In genomic region chr4:71713611-71714203, GRCh38 we compare ENCODE assay signal across 9 cellular contexts.
DNase-seq lines count a peak whose midpoint lies in the region; TF ChIP-seq lines count a peak whose summit lies in the region.
"Had no signal": no experiment of that assay in that cellular context is flagged by ENCODE, and none has a peak within 500 bp of the region (broad histone marks: within the 10 kb centered on the region; RNA-seq: fewer than 3 reads in every experiment).

No MANE protein-coding gene starts in this region.

- peaks cover 4% of the 10 kb centered on the region for H3K27me3 Mint-ChIP-seq in type B pancreatic cell

- H3K4me1 Mint-ChIP-seq in type B pancreatic cell (ENCODE audit: unreplicated experiment), result no peaks in the 10 kb centered on the region

- TF ChIP-seq POLR2A in adrenal gland (IDR thresholded peaks at IDR 0.05), result no peak

- no peak overlapping the region for H3K27ac Mint-ChIP-seq in type B pancreatic cell

- intact Hi-C loops in adrenal gland (cut with DNase I), result loop anchor here in 1 of 2 donors (10.0 kb wide), 1 partner anchor 489 kb away; no protein-coding TSS in a partner anchor

- WGBS in adrenal gland, 4 donors, result 7 to 18% (median 11%) methylated on average over 1 of the region's 1 CpG

- H3K4me1 ChIP-seq in adrenal gland (replicated peaks in 1 of 2), result no peaks in the 10 kb centered on the region
- H3K4me1 ChIP-seq: BLaER1 had no signal

- no peak overlapping the region for H3K4me3 ChIP-seq in adrenal gland
- H3K4me3 ChIP-seq: BLaER1 had no signal

- H3K9me3 ChIP-seq in adrenal gland (replicated peaks in 1 of 3), result no peaks in the 10 kb centered on the region
- H3K9me3 ChIP-seq: BLaER1 had no signal

- peak; percentile 32 to 71 (median 66) for TF ChIP-seq CTCF in adrenal gland (IDR thresholded peaks at IDR 0.05)
- peak; percentile 83 for TF ChIP-seq CTCF in type B pancreatic cell (conservative IDR thresholded peaks at IDR 0.05)

- no peaks in the 10 kb centered on the region for H3K36me3 Mint-ChIP-seq in type B pancreatic cell

- DNase-seq in NCI-H1417 (lab: John Stamatoyannopoulos, UW) (peak; percentile 17 to 59 (median 59)), NCI-H1417 treated with DMSO at 0.1 percent for 48 hours (lab: John Stamatoyannopoulos, UW) (no peak), HCEC 1CT (peak; percentile 27), NCI-H1105 (lab: John Stamatoyannopoulos, UW) (peak; percentile 20), adrenal gland (peak in 2 of 7 donors; percentile 16 to 22), iris pigment epithelial cell (ENCODE audit: low read depth) (peak; percentile 65), type B pancreatic cell (ENCODE audit: extremely low spot score, unreplicated experiment) (no peak)
- DNase-seq in stimulated activated CD4-positive, alpha-beta T cell treated with anti-CD3 and anti-CD28 coated beads, Interleukin-1b, Interleukin-23, amount 100 ng/mL, for 48 hours, result no peak

- H3K36me3 ChIP-seq in adrenal gland (replicated peaks in 1 of 2), result no peaks in the 10 kb centered on the region
- H3K36me3 ChIP-seq: BLaER1 had no signal

- no peaks in the 10 kb centered on the region for H3K27me3 ChIP-seq in adrenal gland
- H3K27me3 ChIP-seq: BLaER1 had no signal

- H3K4me3 Mint-ChIP-seq in type B pancreatic cell, result no peak overlapping the region

- H3K27ac ChIP-seq in adrenal gland, result no peak overlapping the region
- H3K27ac ChIP-seq: BLaER1 had no signal

- H3K9me3 Mint-ChIP-seq in type B pancreatic cell, result no peaks in the 10 kb centered on the region

Comparison
In these comparisons a context has a peak if more than half of its experiments do, and no peak if none do; other contexts are left out.
1. DNase-seq: peak in NCI-H1417 (3 of 3), HCEC 1CT (single experiment), NCI-H1105 (single experiment) and iris pigment epithelial cell (single experiment); none in NCI-H1417 treated with DMSO at 0.1 percent for 48 hours (single experiment), type B pancreatic cell (single experiment) and stimulated activated CD4-positive, alpha-beta T cell treated with anti-CD3 and anti-CD28 coated beads, Interleukin-1b, Interleukin-23, amount 100 ng/mL, for 48 hours (single experiment).